ENCODE assay signal across 13 cellular contexts in the genomic region with DNA sequence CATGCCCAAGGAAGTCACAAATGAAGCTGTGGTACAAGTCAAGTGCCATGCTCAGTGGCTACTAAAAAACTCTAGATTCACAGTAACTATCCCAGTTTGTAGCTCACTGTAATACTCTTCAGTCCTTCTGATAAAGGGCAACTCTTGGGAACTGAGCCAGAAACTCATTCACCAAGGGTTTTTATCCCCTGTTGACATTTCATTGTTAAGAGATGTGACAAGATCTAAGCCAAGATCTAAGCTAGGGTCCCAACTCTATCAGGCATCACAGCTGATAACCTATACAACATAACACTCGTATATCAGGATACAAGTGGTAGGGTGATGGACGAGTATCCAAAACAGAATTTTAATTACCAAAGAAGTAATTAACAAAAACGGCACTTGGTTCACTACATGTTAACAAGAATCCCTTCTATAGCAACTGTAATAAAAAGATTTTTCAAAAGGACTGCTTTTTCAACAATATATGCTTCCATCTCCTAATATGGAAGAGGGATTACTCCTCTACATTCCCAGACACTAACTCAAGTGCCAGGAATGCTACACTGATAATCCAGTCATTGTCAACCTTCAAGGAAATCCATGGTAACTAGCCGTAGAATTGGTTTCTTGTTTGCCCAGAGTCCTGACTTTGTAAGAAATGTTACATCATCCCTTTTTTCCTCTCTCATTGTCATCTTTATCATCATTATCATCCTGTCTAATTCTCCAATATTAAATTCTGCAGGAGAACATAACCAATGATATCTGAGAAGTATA.
DNase-seq lines count a peak whose midpoint lies in the region; ATAC-seq and TF ChIP-seq lines count a peak whose summit lies in the region.
"Had no signal": no experiment of that assay in that cellular context is flagged by ENCODE, and none has a peak within 500 bp of the region (broad histone marks: within the 10 kb centered on the region; RNA-seq: fewer than 3 reads in every experiment).

No MANE protein-coding gene starts in this region.

- H3K4me3 ChIP-seq in AG10803 (ENCODE audit: low read length), result no peak overlapping the region
- H3K4me3 ChIP-seq in prostate gland, result no peak overlapping the region
- H3K4me3 ChIP-seq in upper lobe of left lung, result no peak overlapping the region
- H3K4me3 ChIP-seq: upper lobe of right lung had no signal

- no peak for TF ChIP-seq POLR2A in prostate gland (IDR thresholded peaks at IDR 0.05)
- no peak for TF ChIP-seq POLR2A in upper lobe of left lung (IDR thresholded peaks at IDR 0.05)

- intact Hi-C loops in prostate gland (cut with DNase I), result no loop called here

- H3K36me3 Mint-ChIP-seq in chondrocyte (ENCODE audit: low read depth), result peaks cover 7% of the 10 kb centered on the region
- H3K36me3 Mint-ChIP-seq: natural killer cell treated with Interleukin-12 subunit alpha and Interleukin-12 subunit beta and Interleukin-15 and Interleukin-18, amount 100 ng/mL, for 72 hours had no signal

- H3K9me3 ChIP-seq in prostate gland, result no peaks in the 10 kb centered on the region
- no peaks in the 10 kb centered on the region for H3K9me3 ChIP-seq in upper lobe of left lung
- H3K9me3 ChIP-seq: upper lobe of right lung had no signal

- H3K27ac Mint-ChIP-seq in chondrocyte (ENCODE audit: unreplicated experiment), result peak overlapping the region; percentile 90
- H3K27ac Mint-ChIP-seq: natural killer cell treated with Interleukin-12 subunit alpha and Interleukin-12 subunit beta and Interleukin-15 and Interleukin-18, amount 100 ng/mL, for 72 hours had no signal

- H3K27ac ChIP-seq in prostate gland (no peak overlapping the region), upper lobe of left lung (no peak overlapping the region)
- H3K27ac ChIP-seq: upper lobe of right lung had no signal

- TF ChIP-seq CTCF in AG10803 (conservative IDR thresholded peaks at IDR 0.05; ENCODE audit: low read length) (no peak), chondrocyte (IDR thresholded peaks at IDR 0.05) (no peak), prostate gland (IDR thresholded peaks at IDR 0.05) (no peak), upper lobe of left lung (IDR thresholded peaks at IDR 0.05) (no peak)

- ATAC-seq in GM21381 (IDR thresholded peaks at IDR 0.05; ENCODE audit: unreplicated experiment) (no peak), upper lobe of left lung (ENCODE audit: low FRiP score in 2 of 2) (no peak)
- ATAC-seq: natural killer cell treated with Interleukin-12 subunit alpha and Interleukin-12 subunit beta and Interleukin-15 and Interleukin-18, amount 100 ng/mL, for 72 hours; upper lobe of right lung had no signal

- H3K36me3 ChIP-seq in prostate gland (no peaks in the 10 kb centered on the region), upper lobe of left lung (no peaks in the 10 kb centered on the region)
- H3K36me3 ChIP-seq: upper lobe of right lung had no signal

- no peaks in the 10 kb centered on the region for H3K27me3 Mint-ChIP-seq in chondrocyte (ENCODE audit: low read depth)
- H3K27me3 Mint-ChIP-seq: natural killer cell treated with Interleukin-12 subunit alpha and Interleukin-12 subunit beta and Interleukin-15 and Interleukin-18, amount 100 ng/mL, for 72 hours had no signal

- no peaks in the 10 kb centered on the region for H3K27me3 ChIP-seq in prostate gland (replicated peaks; ENCODE audit: insufficient read depth)
- no peaks in the 10 kb centered on the region for H3K27me3 ChIP-seq in upper lobe of left lung
- H3K27me3 ChIP-seq: upper lobe of right lung had no signal

- H3K4me3 Mint-ChIP-seq in chondrocyte (ENCODE audit: unreplicated experiment), result no peak overlapping the region
- H3K4me3 Mint-ChIP-seq: natural killer cell treated with Interleukin-12 subunit alpha and Interleukin-12 subunit beta and Interleukin-15 and Interleukin-18, amount 100 ng/mL, for 72 hours had no signal

- no peaks in the 10 kb centered on the region for H3K4me1 ChIP-seq in prostate gland (replicated peaks)
- no peaks in the 10 kb centered on the region for H3K4me1 ChIP-seq in upper lobe of left lung
- H3K4me1 ChIP-seq: upper lobe of right lung had no signal

- DNase-seq in AG10803 (ENCODE audit: low read depth), result peak; percentile 95
- DNase-seq in HS-5 (ENCODE audit: low read depth), result peak; percentile 60
- DNase-seq in chondrocyte (ENCODE audit: low spot score), result no peak
- DNase-seq in kidney tubule cell (ENCODE audit: low spot score), result peak; percentile 96
- no peak for DNase-seq in prostate gland (ENCODE audit: low spot score)
- no peak for DNase-seq in upper lobe of left lung
- DNase-seq in medulla oblongata (ENCODE audit: extremely low spot score), result no peak
- DNase-seq: central memory CD4-positive, alpha-beta T cell; head of caudate nucleus; NCI-H187 treated with DMSO at 0.1 percent for 48 hours; upper lobe of right lung had no signal

- no peak for TF ChIP-seq EP300 in upper lobe of left lung (IDR thresholded peaks at IDR 0.05)

- H3K9me3 Mint-ChIP-seq in chondrocyte (ENCODE audit: low read depth), result peaks cover 25% of the 10 kb centered on the region

- H3K4me1 Mint-ChIP-seq in chondrocyte (ENCODE audit: low read depth), result peaks cover 82% of the 10 kb centered on the region

- WGBS in prostate gland, result 71% methylated on average over 4 of the region's 4 CpGs
- WGBS in upper lobe of left lung, 2 donors, result 69 to 72% methylated on average over 4 of the region's 4 CpGs

Comparison
In these comparisons a context has a peak if more than half of its experiments do, and no peak if none do; other contexts are left out.
1. DNase-seq: peak in AG10803 (single experiment), HS-5 (single experiment) and kidney tubule cell (single experiment); none in chondrocyte (single experiment), prostate gland (single experiment), upper lobe of left lung (0 of 2) and medulla oblongata (single experiment).